8 cellular contexts compared by ENCODE assay signal in genomic region chr4:119641765-119642164, GRCh38.
"Had no signal": no experiment of that assay in that cellular context is flagged by ENCODE, and none has a peak within 500 bp of the region (broad histone marks: within the 10 kb centered on the region; RNA-seq: fewer than 3 reads in every experiment).

No MANE protein-coding gene starts in this region.

- DNase-seq: GDM1, GF-D8 had no signal

- H3K4me3 ChIP-seq: GM12878 had no signal

- ATAC-seq: GM12878 had no signal

- FAIRE-seq: G401.6, GM12878, GM12891, GM12892, GM18507, GM19239 had no signal
